ENCODE assay signal across 25 cellular contexts in genomic region chr2:147424766-147425165, GRCh38.
DNase-seq lines count a peak whose midpoint lies in the region; ATAC-seq and TF ChIP-seq lines count a peak whose summit lies in the region.
"Had no signal": no experiment of that assay in that cellular context is flagged by ENCODE, and none has a peak within 500 bp of the region (broad histone marks: within the 10 kb centered on the region; RNA-seq: fewer than 3 reads in every experiment).

No MANE protein-coding gene starts in this region.

- intact Hi-C loops in Caco-2 (cut with micrococcal nuclease; ENCODE audit: unreplicated experiment), result loop anchor here (1.0 to 5.0 kb wide), 4 partner anchors 8 to 62 kb away; no protein-coding TSS in a partner anchor

- peaks cover 39% of the 10 kb centered on the region for H3K4me1 ChIP-seq in Caco-2
- H3K4me1 ChIP-seq: left lung, prostate gland, thyroid gland had no signal

- H3K27ac Mint-ChIP-seq in Caco-2 (ENCODE audit: unreplicated experiment) (peak overlapping the region; percentile 73), nephron (peak overlapping the region; percentile 1 to 86 (median 69))
- H3K27ac Mint-ChIP-seq: activated CD4-positive, alpha-beta T cell treated with anti-CD3 and anti-CD28 coated beads for 36 hours; CD4-positive, alpha-beta memory T cell; T-helper 1 cell treated with Interleukin-12 subunit alpha and Interleukin-12 subunit beta and Interleukin-4 antibody, amounts not matched to agents 30 μg/mL and 1 μg/mL, for 36 hours had no signal

- no peaks in the 10 kb centered on the region for H3K27me3 ChIP-seq in Caco-2 (replicated peaks; ENCODE audit: control insufficient read depth, insufficient read depth, low read length)
- H3K27me3 ChIP-seq: left lung, neutrophil, stomach, thyroid gland had no signal

- H3K36me3 ChIP-seq in Caco-2 (ENCODE audit: control insufficient read depth, insufficient read depth, low read length), result peaks cover 2% of the 10 kb centered on the region; the same call in 1 of the 2 replicates
- H3K36me3 ChIP-seq: left lung, neutrophil, prostate gland, stomach, thyroid gland had no signal

- H3K27me3 Mint-ChIP-seq in Caco-2 (ENCODE audit: insufficient read depth, unreplicated experiment) (no peaks in the 10 kb centered on the region), nephron (ENCODE audit: low read depth) (peaks cover 4% of the 10 kb centered on the region)
- H3K27me3 Mint-ChIP-seq: activated CD4-positive, alpha-beta T cell treated with anti-CD3 and anti-CD28 coated beads for 36 hours; CD4-positive, alpha-beta memory T cell had no signal

- H3K4me3 Mint-ChIP-seq in Caco-2 (ENCODE audit: unreplicated experiment) (no peak overlapping the region), nephron (no peak overlapping the region)
- H3K4me3 Mint-ChIP-seq: activated CD4-positive, alpha-beta T cell treated with anti-CD3 and anti-CD28 coated beads for 36 hours; CD4-positive, alpha-beta memory T cell; T-helper 1 cell treated with Interleukin-12 subunit alpha and Interleukin-12 subunit beta and Interleukin-4 antibody, amounts not matched to agents 30 μg/mL and 1 μg/mL, for 36 hours had no signal

- H3K27ac ChIP-seq in epithelial cell of prostate, result no peak overlapping the region
- H3K27ac ChIP-seq: left lung, neutrophil, prostate gland, thyroid gland had no signal

- CTCF ChIA-PET in Caco-2 (lab: Charles Lee), result no interaction called here
- CTCF ChIA-PET in HEK293T (lab: Yijun Ruan, JAX), result no interaction called here

- 0 out of 2 replicates have a peak, but pooled peaks cover 3% of the 10 kb centered on the region for H3K9me3 ChIP-seq in Caco-2
- H3K9me3 ChIP-seq: left lung, neutrophil, prostate gland, SK-N-SH, stomach, thyroid gland had no signal

- H3K4me1 Mint-ChIP-seq in Caco-2 (ENCODE audit: low read depth, unreplicated experiment) (peaks cover 41% of the 10 kb centered on the region), nephron (peaks cover 6% of the 10 kb centered on the region)

- H3K9me3 Mint-ChIP-seq in Caco-2 (ENCODE audit: unreplicated experiment) (no peaks in the 10 kb centered on the region), nephron (no peaks in the 10 kb centered on the region)

- DNase-seq in Caco-2 (no peak), NCI-H226 (peak; percentile 16), epithelial cell of prostate (ENCODE audit: low read depth, low spot score) (peak; percentile 39), HEK293T (ENCODE audit: extremely low spot score) (no peak), NCI-H1417 treated with DMSO at 0.1 percent for 48 hours (lab: John Stamatoyannopoulos, UW) (no peak)
- DNase-seq in activated naive CD4-positive, alpha-beta T cell treated with anti-CD3 and anti-CD28 coated beads, Interleukin-2, amount 50 U/mL, for 16 hours, result no peak
- DNase-seq: activated CD4-positive, alpha-beta T cell treated with anti-CD3 and anti-CD28 coated beads for 36 hours; activated effector memory CD4-positive, alpha-beta T cell treated with anti-CD3 and anti-CD28 coated beads, Interleukin-2, amount 50 U/mL, for 16 hours; CD4-positive, alpha-beta memory T cell; DMS 273 treated with DMSO at 0.1 percent for 48 hours; effector CD4-positive, alpha-beta T cell; foreskin melanocyte; left lung; mesendoderm; NCI-H1048; NCI-H1930; NCI-H82; SK-N-SH; stomach; thyroid gland had no signal

- POLR2A ChIA-PET in Caco-2 (lab: Charles Lee), result no interaction called here
- POLR2A ChIA-PET in HEK293T (lab: Yijun Ruan, JAX), result no interaction called here

- no peak for ATAC-seq in GM19452 (IDR thresholded peaks at IDR 0.05; ENCODE audit: unreplicated experiment)
- ATAC-seq: activated CD4-positive, alpha-beta T cell treated with anti-CD3 and anti-CD28 coated beads for 36 hours; left lung had no signal

- TF ChIP-seq CTCF in Caco-2 (IDR thresholded peaks at IDR 0.05; ENCODE audit: insufficient read depth in 1 of 2, low read depth in 1 of 2, low read length in 1 of 2, severe bottlenecking in 1 of 2, unreplicated experiment in 1 of 2) (no peak), nephron (IDR thresholded peaks at IDR 0.05; ENCODE audit: unreplicated experiment in 3 of 3) (no peak)

- no TSS peak for BruUV-seq in Caco-2 (replicated peaks; lab: Mats Ljungman, UMichigan)

- no peaks in the 10 kb centered on the region for H3K36me3 Mint-ChIP-seq in Caco-2 (ENCODE audit: insufficient read depth, unreplicated experiment)
- no peaks in the 10 kb centered on the region for H3K36me3 Mint-ChIP-seq in nephron (ENCODE audit: low read depth)
- H3K36me3 Mint-ChIP-seq: CD4-positive, alpha-beta memory T cell had no signal

- no peak overlapping the region for H3K4me3 ChIP-seq in Caco-2 (ENCODE audit: low read depth, low read length)
- H3K4me3 ChIP-seq: left lung, prostate gland, stomach, thyroid gland had no signal

TF ChIP-seq in HEK293T, 16 proteins besides CTCF, POLR2A, EP300 and RAD21:
- TF ChIP-seq BHLHE40 (IDR thresholded peaks at IDR 0.05; ENCODE audit: borderline replicate concordance), result no peak
- TF ChIP-seq CTBP1 (IDR thresholded peaks at IDR 0.05; ENCODE audit: borderline replicate concordance), result no peak
- no peak for TF ChIP-seq ZNF384 (IDR thresholded peaks at IDR 0.05)
- no peak for TF ChIP-seq LEF1 (IDR thresholded peaks at IDR 0.05; ENCODE audit: borderline replicate concordance)
- no peak for TF ChIP-seq FOXA1 (IDR thresholded peaks at IDR 0.05)
- TF ChIP-seq FOXK2 (IDR thresholded peaks at IDR 0.05), result no peak
- no peak for TF ChIP-seq ELF4 (IDR thresholded peaks at IDR 0.05)
- TF ChIP-seq SUZ12 (IDR thresholded peaks at IDR 0.05), result no peak
- no peak for TF ChIP-seq L3MBTL2 (conservative IDR thresholded peaks at IDR 0.05)
- TF ChIP-seq SP1 (IDR thresholded peaks at IDR 0.05), result no peak
- no peak for TF ChIP-seq ARNT (IDR thresholded peaks at IDR 0.05)
- TF ChIP-seq TARDBP (IDR thresholded peaks at IDR 0.05), result no peak
- no peak for TF ChIP-seq HDGF (IDR thresholded peaks at IDR 0.05; ENCODE audit: borderline replicate concordance)

Comparison
In these comparisons a context has a peak if more than half of its experiments do, and no peak if none do; other contexts are left out.
1. DNase-seq: peak in NCI-H226 (single experiment) and epithelial cell of prostate (single experiment); none in Caco-2 (0 of 2), activated naive CD4-positive, alpha-beta T cell treated with anti-CD3 and anti-CD28 coated beads, Interleukin-2, amount 50 U/mL, for 16 hours (single experiment), HEK293T (single experiment) and NCI-H1417 treated with DMSO at 0.1 percent for 48 hours (single experiment).